23 cellular contexts compared by ENCODE assay signal in genomic region chr4:5916229-5916628, GRCh38. TPM values are rescaled to one million over a fixed set of nuclear protein-coding genes. Genes with fewer than 3 reads are reported as not detected.
DNase-seq lines count a peak whose midpoint lies in the region; ATAC-seq, FAIRE-seq and TF ChIP-seq lines count a peak whose summit lies in the region.
"Had no signal": no experiment of that assay in that cellular context is flagged by ENCODE, and none has a peak within 500 bp of the region (broad histone marks: within the 10 kb centered on the region; RNA-seq: fewer than 3 reads in every experiment).

No MANE protein-coding gene starts in this region.

- DNase-seq in Karpas-422 (no peak), astrocyte (ENCODE audit: low read depth) (no peak), islet precursor cell (peak; percentile 71), GM19239 (ENCODE audit: insufficient read length, low spot score) (no peak)
- DNase-seq: ACHN; BE2C; C1 segment of cervical spinal cord; CD4-positive, CD25-positive, alpha-beta regulatory T cell; CD8-positive, alpha-beta memory T cell; COR-L47; DMS 273 treated with DMSO at 0.1 percent for 48 hours; DMS53; GDM1; H7; HFFc6 had no signal

- FAIRE-seq in astrocyte (lab: Jason Lieb, UNC) (no peak), GM19239 (lab: Jason Lieb, UNC) (no peak)
- FAIRE-seq: A204.1, GM12892, GM18507 had no signal

- H3K79me2 ChIP-seq in Karpas-422 (ENCODE audit: low read length) (no peaks in the 10 kb centered on the region), astrocyte (ENCODE audit: insufficient read depth, low read length) (no peaks in the 10 kb centered on the region)

- TF ChIP-seq CTCF in astrocyte (IDR thresholded peaks at IDR 0.05; ENCODE audit: insufficient read depth, low read depth, low read length), result no peak

- H3K4me3 Mint-ChIP-seq in astrocyte (ENCODE audit: unreplicated experiment), result no peak overlapping the region
- H3K4me3 Mint-ChIP-seq: CD4-positive, CD25-positive, alpha-beta regulatory T cell; CD8-positive, alpha-beta memory T cell; GM23338; HFFc6 had no signal

- H3K36me3 ChIP-seq in Karpas-422 (ENCODE audit: insufficient read depth, low read length), result no peaks in the 10 kb centered on the region
- no peaks in the 10 kb centered on the region for H3K36me3 ChIP-seq in astrocyte (ENCODE audit: insufficient read depth, low read length)
- H3K36me3 ChIP-seq: BE2C had no signal

- H3K27me3 Mint-ChIP-seq in astrocyte (ENCODE audit: low read depth, unreplicated experiment), result peaks cover 41% of the 10 kb centered on the region

- H3K9me2 ChIP-seq in Karpas-422 (replicated peaks; ENCODE audit: insufficient read depth, low read length), result no peaks in the 10 kb centered on the region

- H3K27me3 ChIP-seq in Karpas-422 (ENCODE audit: low read length) (no peaks in the 10 kb centered on the region), astrocyte (ENCODE audit: insufficient read depth, low read length) (no peaks in the 10 kb centered on the region)
- H3K27me3 ChIP-seq: BE2C had no signal

- no peak overlapping the region for H3K4me3 ChIP-seq in Karpas-422 (ENCODE audit: low read length)
- no peak overlapping the region for H3K4me3 ChIP-seq in astrocyte (ENCODE audit: insufficient read depth, low read depth, low read length)
- H3K4me3 ChIP-seq: GM23338 had no signal

- H4K20me1 ChIP-seq in Karpas-422 (ENCODE audit: insufficient read depth, low read depth, low read length) (no peaks in the 10 kb centered on the region), astrocyte (ENCODE audit: insufficient read depth, low read length) (no peaks in the 10 kb centered on the region)

- H3K9ac ChIP-seq in Karpas-422 (ENCODE audit: low read length) (no peak overlapping the region), astrocyte (ENCODE audit: low read length) (no peak overlapping the region)

- H3K9me3 ChIP-seq in Karpas-422 (ENCODE audit: low read length), result no peaks in the 10 kb centered on the region
- H3K9me3 ChIP-seq in astrocyte (ENCODE audit: insufficient read depth, low read depth, low read length), result no peaks in the 10 kb centered on the region
- H3K9me3 ChIP-seq: BE2C had no signal

- H3K4me1 Mint-ChIP-seq in astrocyte (ENCODE audit: low read depth, unreplicated experiment), result peaks cover 4% of the 10 kb centered on the region
- H3K4me1 Mint-ChIP-seq: CD4-positive, CD25-positive, alpha-beta regulatory T cell; CD8-positive, alpha-beta memory T cell had no signal

- no peak overlapping the region for H3K27ac ChIP-seq in Karpas-422 (ENCODE audit: low read length)
- no peak overlapping the region for H3K27ac ChIP-seq in astrocyte (ENCODE audit: low read depth, low read length)
- H3K27ac ChIP-seq: HL-60 had no signal

- H3K4me2 ChIP-seq in Karpas-422 (ENCODE audit: low read depth, low read length, poor library complexity, severe bottlenecking) (peak overlapping the region; percentile 47), astrocyte (ENCODE audit: low read length) (no peak overlapping the region)
- H3K4me2 ChIP-seq: GM23338 had no signal

- H3K4me1 ChIP-seq in Karpas-422 (ENCODE audit: low read length) (peaks cover 66% of the 10 kb centered on the region), astrocyte (ENCODE audit: insufficient read depth, low read length) (no peaks in the 10 kb centered on the region)

- no peaks in the 10 kb centered on the region for H3K36me3 Mint-ChIP-seq in astrocyte (ENCODE audit: low read depth, unreplicated experiment)
- H3K36me3 Mint-ChIP-seq: CD4-positive, CD25-positive, alpha-beta regulatory T cell had no signal

- H2AFZ ChIP-seq in Karpas-422 (ENCODE audit: low read length) (no peak overlapping the region), astrocyte (ENCODE audit: low read depth, low read length) (no peak overlapping the region)
- H2AFZ ChIP-seq: GM23338 had no signal

- no peak for ATAC-seq in HG03460 (IDR thresholded peaks at IDR 0.05; ENCODE audit: unreplicated experiment)
- no peak for ATAC-seq in HG02884 (IDR thresholded peaks at IDR 0.05; ENCODE audit: unreplicated experiment)
- ATAC-seq: GM23338, HCT116 had no signal

- H3K9me3 Mint-ChIP-seq in astrocyte (ENCODE audit: unreplicated experiment), result peaks cover 8% of the 10 kb centered on the region

- peak overlapping the region; percentile 18 for H3K27ac Mint-ChIP-seq in astrocyte (ENCODE audit: unreplicated experiment)
- H3K27ac Mint-ChIP-seq: CD4-positive, CD25-positive, alpha-beta regulatory T cell; CD8-positive, alpha-beta memory T cell; GM23338; HFFc6 had no signal

RNA-seq across cellular contexts. Expression of gene CRMP1, which starts 23.3 kb away (rescaled TPM):
- 0.40 and 0.48 TPM in 2 replicates for total RNA-seq in Karpas-422 (2014; rRNA removed; shearing (Covaris generic); ENCODE audit: low replicate concordance)
- total RNA-seq in astrocyte, result 59.6 and 67.4 TPM in 2 replicates
- total RNA-seq: CD4-positive, CD25-positive, alpha-beta regulatory T cell; CD8-positive, alpha-beta memory T cell; HFFc6 had no signal

Comparison
In these comparisons a context has a peak if more than half of its experiments do, and no peak if none do; other contexts are left out.
1. RNA of gene CRMP1, which starts 23.3 kb away (total RNA-seq): 59.6 to 67.4 TPM in astrocyte; 0.40 to 0.48 TPM in Karpas-422; every median in the first group is over 10 times any median in the second.